Comparison of ENCODE assay signal across 22 cellular contexts in genomic region chr5:169429044-169429443, GRCh38.
DNase-seq lines count a peak whose midpoint lies in the region; ATAC-seq lines count a peak whose summit lies in the region.
"Had no signal": no experiment of that assay in that cellular context is flagged by ENCODE, and none has a peak within 500 bp of the region (broad histone marks: within the 10 kb centered on the region; RNA-seq: fewer than 3 reads in every experiment).

No MANE protein-coding gene starts in this region.

- peak; percentile 47 for DNase-seq in AG08395 (ENCODE audit: low spot score)
- peak; percentile 11 for DNase-seq in HT1080 (ENCODE audit: low read depth)
- DNase-seq in cerebellum (ENCODE audit: low spot score) = peak; percentile 11
- DNase-seq in right cardiac atrium = peak in 2 of 3 donors; percentile 37 to 54
- DNase-seq in DMS53 (lab: John Stamatoyannopoulos, UW) = no peak
- no peak for DNase-seq in NCI-H1436 (lab: John Stamatoyannopoulos, UW)
- no peak for DNase-seq in SW 1271 (lab: John Stamatoyannopoulos, UW)
- DNase-seq: ACHN; activated CD4-positive, alpha-beta T cell treated with anti-CD3 and anti-CD28 coated beads, Interleukin-2, amount 10 ng/mL, durations not matched to agents 7 days and 5 days; activated naive CD4-positive, alpha-beta T cell; anterior cingulate cortex; DMS 273 treated with DMSO at 0.1 percent for 48 hours; endodermal cell; foreskin melanocyte; kidney glomerular epithelial cell; NCI-H187 treated with DMSO at 0.1 percent for 48 hours; NCI-H510A treated with DMSO at 0.1 percent for 48 hours; uterus had no signal

- no peaks in the 10 kb centered on the region for H3K9me3 ChIP-seq in right cardiac atrium (ENCODE audit: control insufficient read depth, low read length)
- H3K9me3 ChIP-seq: uterus had no signal

- intact Hi-C loops in right cardiac atrium (cut with DNase I) = no loop called here

- H3K4me1 ChIP-seq in right cardiac atrium (ENCODE audit: control insufficient read depth, insufficient read depth, low read length) = no peaks in the 10 kb centered on the region
- H3K4me1 ChIP-seq: uterus had no signal

- no peak overlapping the region for H3K4me3 ChIP-seq in right cardiac atrium (ENCODE audit: low read length)
- H3K4me3 ChIP-seq: GM12878, skin epidermis, uterus had no signal

- 34% methylated on average over 2 of the region's 2 CpGs for WGBS in right cardiac atrium

- no peak overlapping the region for H3K27ac ChIP-seq in right cardiac atrium (ENCODE audit: low read length)
- H3K27ac ChIP-seq: uterus had no signal

- no peaks in the 10 kb centered on the region for H3K27me3 ChIP-seq in right cardiac atrium (ENCODE audit: control insufficient read depth, insufficient read depth)
- H3K27me3 ChIP-seq: uterus had no signal

- ATAC-seq in right cardiac atrium = peak; percentile 59 to 65
- ATAC-seq in GM19395 (IDR thresholded peaks at IDR 0.05; ENCODE audit: unreplicated experiment) = no peak
- ATAC-seq: GM12878; natural killer cell treated with Interleukin-12 subunit alpha and Interleukin-12 subunit beta and Interleukin-15 and Interleukin-18, amount 100 ng/mL, for 72 hours had no signal

Comparison
In these comparisons a context has a peak if more than half of its experiments do, and no peak if none do; other contexts are left out.
1. DNase-seq: peak in AG08395 (single experiment), HT1080 (single experiment), cerebellum (single experiment) and right cardiac atrium (2 of 3); none in DMS53 (single experiment), NCI-H1436 (single experiment) and SW 1271 (0 of 2).